14 cellular contexts compared by ENCODE assay signal in the genomic region with DNA sequence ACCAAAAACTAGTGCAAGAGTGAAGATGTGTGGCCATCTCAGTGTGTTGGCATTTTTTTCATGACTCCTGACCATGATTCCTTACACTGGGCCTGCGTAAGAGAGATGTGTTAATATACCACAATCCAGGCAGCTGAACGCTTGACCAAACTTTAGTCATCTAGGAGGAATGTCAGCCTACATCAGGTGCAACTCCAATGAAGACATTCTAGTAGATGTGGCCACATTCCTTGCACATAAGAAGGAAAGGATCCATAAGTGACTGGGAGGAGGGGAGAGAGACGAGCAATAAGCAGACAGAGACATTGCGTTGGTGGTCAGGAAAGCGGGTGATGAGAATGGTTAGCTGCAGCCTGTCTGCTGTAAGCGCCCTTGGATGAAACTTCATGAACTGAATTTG. TPM values are rescaled to one million over a fixed set of nuclear protein-coding genes. Genes with fewer than 3 reads are reported as not detected.
A peak's percentile ranks its signal among the peaks of the same experiment; 100 is the strongest.
DNase-seq lines count a peak whose midpoint lies in the region; ATAC-seq and TF ChIP-seq lines count a peak whose summit lies in the region.
"Had no signal": no experiment of that assay in that cellular context is flagged by ENCODE, and none has a peak within 500 bp of the region (broad histone marks: within the 10 kb centered on the region; RNA-seq: fewer than 3 reads in every experiment).

No MANE protein-coding gene starts in this region.

- ATAC-seq in RWPE2 (ENCODE audit: low read depth): peak; percentile 68
- no peak for ATAC-seq in HG02759 (IDR thresholded peaks at IDR 0.05; ENCODE audit: unreplicated experiment)
- ATAC-seq in HG03469 (IDR thresholded peaks at IDR 0.05; ENCODE audit: unreplicated experiment): no peak
- ATAC-seq: activated CD8-positive, alpha-beta T cell treated with anti-CD3 and anti-CD28 coated beads for 36 hours; SK-N-SH treated with all-trans-retinoic acid at 6 μM for 48 hours had no signal

- no peak overlapping the region for H3K27ac ChIP-seq in RWPE2 (ENCODE audit: poor library complexity, severe bottlenecking)
- H3K27ac ChIP-seq: testis had no signal

- TF ChIP-seq CTCF in RWPE2 (IDR thresholded peaks at IDR 0.05; ENCODE audit: poor library complexity, severe bottlenecking) (no peak), fibroblast of villous mesenchyme (IDR thresholded peaks at IDR 0.05; ENCODE audit: insufficient read depth, low read depth, low read length) (no peak), mesothelial cell of epicardium (IDR thresholded peaks at IDR 0.05; ENCODE audit: unreplicated experiment) (no peak)

- H3K9me3 ChIP-seq in RWPE2 (ENCODE audit: severe bottlenecking): no peaks in the 10 kb centered on the region
- H3K9me3 ChIP-seq: ovary, testis had no signal

- no peak overlapping the region for H3K27ac Mint-ChIP-seq in mesothelial cell of epicardium
- H3K27ac Mint-ChIP-seq: activated CD8-positive, alpha-beta T cell treated with anti-CD3 and anti-CD28 coated beads for 36 hours; activated naive CD8-positive, alpha-beta T cell treated with anti-CD3 and anti-CD28 coated beads, Interleukin-2, amount 10 ng/mL, durations not matched to agents 7 days and 5 days had no signal

- H3K9me3 Mint-ChIP-seq in mesothelial cell of epicardium: no peaks in the 10 kb centered on the region
- H3K9me3 Mint-ChIP-seq: activated CD8-positive, alpha-beta T cell treated with anti-CD3 and anti-CD28 coated beads for 36 hours; activated naive CD8-positive, alpha-beta T cell treated with anti-CD3 and anti-CD28 coated beads, Interleukin-2, amount 10 ng/mL, durations not matched to agents 7 days and 5 days had no signal

- no peaks in the 10 kb centered on the region for H3K36me3 ChIP-seq in RWPE2 (ENCODE audit: low read depth)
- H3K36me3 ChIP-seq: ovary had no signal

- H3K4me3 ChIP-seq in RWPE2 (ENCODE audit: severe bottlenecking) (no peak overlapping the region), fibroblast of villous mesenchyme (ENCODE audit: low read depth, low read length) (no peak overlapping the region), skeletal muscle cell (ENCODE audit: low read depth, low read length) (no peak overlapping the region)
- H3K4me3 ChIP-seq: ovary, testis had no signal

- DNase-seq in H4 (ENCODE audit: low spot score) (peak; percentile 29), RWPE2 (ENCODE audit: low spot score) (no peak), fibroblast of villous mesenchyme (ENCODE audit: low read depth) (peak; percentile 78), skeletal muscle cell (ENCODE audit: low read depth) (peak; percentile 61), activated gamma-delta T cell treated with Interleukin-2 at 50 U/mL for 16 hours (no peak), mesothelial cell of epicardium (ENCODE audit: low spot score in 2 of 2, unreplicated experiment in 2 of 2) (no peak)
- DNase-seq: activated CD8-positive, alpha-beta T cell treated with anti-CD3 and anti-CD28 coated beads for 36 hours; activated naive CD8-positive, alpha-beta T cell treated with anti-CD3 and anti-CD28 coated beads, Interleukin-2, amount 10 ng/mL, durations not matched to agents 7 days and 5 days; DMS53; ovary; testis had no signal

- H3K27me3 Mint-ChIP-seq in mesothelial cell of epicardium (ENCODE audit: low read depth): no peaks in the 10 kb centered on the region

- H3K27me3 ChIP-seq in RWPE2 (ENCODE audit: insufficient read depth, poor library complexity, severe bottlenecking): no peaks in the 10 kb centered on the region
- H3K27me3 ChIP-seq: ovary, testis had no signal

- peaks cover 14% of the 10 kb centered on the region for H3K4me1 Mint-ChIP-seq in mesothelial cell of epicardium

- H3K36me3 Mint-ChIP-seq in mesothelial cell of epicardium: no peaks in the 10 kb centered on the region

- H3K4me3 Mint-ChIP-seq in mesothelial cell of epicardium: no peak overlapping the region
- H3K4me3 Mint-ChIP-seq: activated CD8-positive, alpha-beta T cell treated with anti-CD3 and anti-CD28 coated beads for 36 hours; activated naive CD8-positive, alpha-beta T cell treated with anti-CD3 and anti-CD28 coated beads, Interleukin-2, amount 10 ng/mL, durations not matched to agents 7 days and 5 days had no signal

- no peaks in the 10 kb centered on the region for H3K4me1 ChIP-seq in RWPE2 (ENCODE audit: insufficient read depth, poor library complexity, severe bottlenecking)

RNA-seq across cellular contexts. Expression of a gene that starts 42.6 kb away (rescaled TPM):
- total RNA-seq in H4 (2014; rRNA removed; shearing (Covaris generic)): 0.33 and 0.53 TPM in 2 replicates
- total RNA-seq in fibroblast of villous mesenchyme (0.43 and 0.97 TPM in 2 replicates), mesothelial cell of epicardium (3.9 to 4.5 TPM (median 4.0 TPM) in 3 replicates)

Comparison
In these comparisons a context has a peak if more than half of its experiments do, and no peak if none do; other contexts are left out.
1. DNase-seq: peak in H4 (single experiment), fibroblast of villous mesenchyme (single experiment) and skeletal muscle cell (single experiment); none in RWPE2 (single experiment), activated gamma-delta T cell treated with Interleukin-2 at 50 U/mL for 16 hours (single experiment) and mesothelial cell of epicardium (0 of 2).